8 cellular contexts compared by ENCODE assay signal in genomic region chr5:82174128-82174918, GRCh38.
A peak's percentile ranks its signal among the peaks of the same experiment; 100 is the strongest.
DNase-seq lines count a peak whose midpoint lies in the region; ATAC-seq and TF ChIP-seq lines count a peak whose summit lies in the region.

No MANE protein-coding gene starts in this region.

- WGBS in IMR-90 (ENCODE audit: extremely low coverage in 2 of 2, insufficient read length in 1 of 2), 2 experiments: 80% methylated on average over 1 of the region's 3 CpGs; no CpG with 5 or more reads in 1 of the 2 experiments
- WGBS in right cardiac atrium: 41% methylated on average over 3 of the region's 3 CpGs

- TF ChIP-seq RAD21 in IMR-90 (IDR thresholded peaks at IDR 0.05; ENCODE audit: low read length): no peak

- H2BK20ac ChIP-seq in IMR-90 (ENCODE audit: low read depth, low read length): no peak overlapping the region

- no peak overlapping the region for H2BK120ac ChIP-seq in IMR-90 (ENCODE audit: low read depth, low read length)

- H3K9me1 ChIP-seq in IMR-90 (ENCODE audit: insufficient read depth, low read length): 0 out of 2 replicates have a peak, but pooled peaks cover 2% of the 10 kb centered on the region

- no TSS peak for BruUV-seq in IMR-90 (replicated peaks; lab: Mats Ljungman, UMichigan)

- H2AK5ac ChIP-seq in IMR-90 (ENCODE audit: low read depth, low read length): no peak overlapping the region

- POLR2A ChIA-PET in IMR-90 (lab: Charles Lee; ENCODE audit: unreplicated experiment): no interaction called here

- no peak overlapping the region for H3K18ac ChIP-seq in IMR-90 (ENCODE audit: low read depth, low read length)

- H4K5ac ChIP-seq in IMR-90 (ENCODE audit: low read depth, low read length): no peak overlapping the region

- no peak overlapping the region for H4K8ac ChIP-seq in IMR-90 (ENCODE audit: low read depth in 2 of 2, low read length in 2 of 2)

- H3K79me1 ChIP-seq in IMR-90 (ENCODE audit: low read depth in 1 of 2, low read length in 2 of 2): no peaks in the 10 kb centered on the region

- H2AK9ac ChIP-seq in IMR-90 (replicated peaks; ENCODE audit: low read depth, low read length, poor library complexity): no peak overlapping the region

- H3K27me3 ChIP-seq in IMR-90 (ENCODE audit: control insufficient read depth, insufficient read depth, low read length): no peaks in the 10 kb centered on the region
- no peaks in the 10 kb centered on the region for H3K27me3 ChIP-seq in right cardiac atrium (ENCODE audit: control insufficient read depth, insufficient read depth)

- H3K9me3 ChIP-seq in IMR-90 (ENCODE audit: control insufficient read depth, insufficient read depth, low read length) (no peaks in the 10 kb centered on the region), right cardiac atrium (ENCODE audit: control insufficient read depth, low read length) (no peaks in the 10 kb centered on the region)

- no peaks in the 10 kb centered on the region for H3K36me3 Mint-ChIP-seq in activated naive CD4-positive, alpha-beta T cell treated with anti-CD3 and anti-CD28 coated beads, Interleukin-2, amount 50 U/mL, for 72 hours

- no peak overlapping the region for H3K4ac ChIP-seq in IMR-90 (ENCODE audit: low read depth, low read length)

- H3K27ac Mint-ChIP-seq in activated naive CD4-positive, alpha-beta T cell treated with anti-CD3 and anti-CD28 coated beads, Interleukin-2, amount 50 U/mL, for 72 hours: no peak overlapping the region

- DNase-seq in GM04503 (ENCODE audit: low read depth): peak; percentile 52
- DNase-seq in IMR-90: peak; percentile 85
- peak in 1 of 2 donors; percentile 73 for DNase-seq in activated naive CD4-positive, alpha-beta T cell treated with anti-CD3 and anti-CD28 coated beads, Interleukin-2, amount 50 U/mL, for 72 hours (ENCODE audit: low spot score in 2 of 2)
- DNase-seq in right cardiac atrium: peak; percentile 62 to 85 (median 75)
- peak; percentile 61 for DNase-seq in stimulated activated CD4-positive, alpha-beta T cell treated with anti-CD3 and anti-CD28 coated beads, Interleukin-12 subunit alpha, Interleukin-12 subunit beta, amount 100 ng/mL, for 4 hours
- DNase-seq in 8988T: no peak

- no peak overlapping the region for H3K23ac ChIP-seq in IMR-90 (ENCODE audit: low read depth, low read length)

- H3K9me3 Mint-ChIP-seq in activated naive CD4-positive, alpha-beta T cell treated with anti-CD3 and anti-CD28 coated beads, Interleukin-2, amount 50 U/mL, for 72 hours: no peaks in the 10 kb centered on the region

- ATAC-seq in GM21717 (IDR thresholded peaks at IDR 0.05; ENCODE audit: unreplicated experiment) (peak; percentile 100), IMR-90 (ENCODE audit: low read depth) (peak; percentile 80), SK-N-SH treated with all-trans-retinoic acid at 6 μM for 48 hours (peak; percentile 74), right cardiac atrium (peak; percentile 68 to 75)
- ATAC-seq in activated naive CD4-positive, alpha-beta T cell treated with anti-CD3 and anti-CD28 coated beads, Interleukin-2, amount 50 U/mL, for 72 hours: peak; percentile 76 to 96

- dilution Hi-C loops in IMR-90 (cut with HindIII; ENCODE audit: low sequenced_read_pairs, unreplicated experiment): no loop called here

- no peak overlapping the region for H4K91ac ChIP-seq in IMR-90 (ENCODE audit: insufficient read depth, low read depth, low read length)

- CTCF ChIA-PET in IMR-90 (lab: Yijun Ruan, JAX): interaction anchor here (0.6 to 1.9 kb wide), 2 partner anchors 52 to 385 kb away, joined by 5 to 6 read pairs; no protein-coding TSS in a partner anchor

- H3K14ac ChIP-seq in IMR-90 (replicated peaks; ENCODE audit: low read depth, low read length): no peak overlapping the region

- in situ Hi-C loops in IMR-90 (cut with MboI; ENCODE audit: low sequenced_read_pairs): loop anchor here (25.0 kb wide), 2 partner anchors 412 to 662 kb away; partner anchors contain the start of gene SSBP2

- H3K56ac ChIP-seq in IMR-90 (ENCODE audit: extremely low read depth, insufficient read depth, low read length): no peak overlapping the region

- H3K4me3 ChIP-seq in IMR-90 (ENCODE audit: insufficient read depth, low read depth, low read length): no peak overlapping the region
- H3K4me3 ChIP-seq in right cardiac atrium (ENCODE audit: low read length): no peak overlapping the region

- TF ChIP-seq CTCF in IMR-90 (conservative IDR thresholded peaks at IDR 0.05; ENCODE audit: low read depth, low read length): peak; percentile 44

- peak overlapping the region; percentile 8; the same call in 1 of the 2 replicates for H3K4me2 ChIP-seq in IMR-90 (ENCODE audit: low read depth, low read length)

- H4K20me1 ChIP-seq in IMR-90 (ENCODE audit: insufficient read depth, low read length): no peaks in the 10 kb centered on the region

- H3K36me3 ChIP-seq in IMR-90 (ENCODE audit: control insufficient read depth, insufficient read depth, low read length): no peaks in the 10 kb centered on the region

- H2AFZ ChIP-seq in IMR-90 (replicated peaks; ENCODE audit: low read length, poor library complexity): no peak overlapping the region

- no peak for TF ChIP-seq POLR2A in IMR-90 (IDR thresholded peaks at IDR 0.05; ENCODE audit: low read depth, low read length)

- H3K9ac ChIP-seq in IMR-90 (ENCODE audit: low read depth, low read length): no peak overlapping the region

- intact Hi-C loops in IMR-90 (cut with micrococcal nuclease): loop anchor here (1.0 kb wide), 1 partner anchor 51 kb away; no protein-coding TSS in a partner anchor
- intact Hi-C loops in right cardiac atrium (cut with DNase I): no loop called here

- H3K4me1 ChIP-seq in IMR-90 (ENCODE audit: control insufficient read depth, insufficient read depth, low read length) (peaks cover 2% of the 10 kb centered on the region; the same call in 1 of the 2 replicates), right cardiac atrium (ENCODE audit: control insufficient read depth, insufficient read depth, low read length) (no peaks in the 10 kb centered on the region)

- H3K27ac ChIP-seq in IMR-90 (ENCODE audit: insufficient read depth, low read length) (no peak overlapping the region), right cardiac atrium (ENCODE audit: low read length) (no peak overlapping the region)

- H2BK5ac ChIP-seq in IMR-90 (ENCODE audit: low read depth, low read length, poor library complexity, severe bottlenecking): no peak overlapping the region

- no peak overlapping the region for H2BK15ac ChIP-seq in IMR-90 (ENCODE audit: low read depth, low read length)

TF ChIP-seq in IMR-90, 13 proteins besides CTCF, POLR2A, EP300 and RAD21:
- peak; percentile 41 for TF ChIP-seq SMC3 (IDR thresholded peaks at IDR 0.05; ENCODE audit: low read depth, low read length)
- no peak for TF ChIP-seq USF2 (IDR thresholded peaks at IDR 0.05; ENCODE audit: low read depth, low read length)
- TF ChIP-seq ELK1 (IDR thresholded peaks at IDR 0.05; ENCODE audit: borderline replicate concordance, low read depth, low read length): no peak
- peak; percentile 55 for TF ChIP-seq CEBPB (IDR thresholded peaks at IDR 0.05; ENCODE audit: low read depth, low read length)
- no peak for TF ChIP-seq FOS (IDR thresholded peaks at IDR 0.05; ENCODE audit: low read depth, low read length)
- peak; percentile 48; the same call in 1 of the 2 replicates for TF ChIP-seq MAFK (IDR thresholded peaks at IDR 0.05; ENCODE audit: low read depth, low read length)
- TF ChIP-seq NFE2L2 (IDR thresholded peaks at IDR 0.05; ENCODE audit: low read depth, low read length): peak; percentile 84

TF ChIP-seq in SK-N-SH treated with all-trans-retinoic acid at 6 μM for 48 hours, 23 proteins besides CTCF, POLR2A, EP300 and RAD21:
- TF ChIP-seq CSDC2 (CRISPR knock-in tag; IDR thresholded peaks at IDR 0.05): no peak
- no peak for TF ChIP-seq SNAI2 (CRISPR knock-in tag; IDR thresholded peaks at IDR 0.05)
- TF ChIP-seq TOX (CRISPR knock-in tag; IDR thresholded peaks at IDR 0.05; ENCODE audit: borderline replicate concordance): no peak
- no peak for TF ChIP-seq ZNF8 (CRISPR knock-in tag; IDR thresholded peaks at IDR 0.05)
- TF ChIP-seq ZFP3 (CRISPR knock-in tag; IDR thresholded peaks at IDR 0.05): no peak
- no peak for TF ChIP-seq GLIS3 (CRISPR knock-in tag; IDR thresholded peaks at IDR 0.05)
- no peak for TF ChIP-seq PATZ1 (CRISPR knock-in tag; IDR thresholded peaks at IDR 0.05; ENCODE audit: borderline replicate concordance)
- no peak for TF ChIP-seq ZNF70 (CRISPR knock-in tag; IDR thresholded peaks at IDR 0.05)
- no peak for TF ChIP-seq CREB5 (CRISPR knock-in tag; IDR thresholded peaks at IDR 0.05; ENCODE audit: low read depth)
- TF ChIP-seq ESRRG (CRISPR knock-in tag; IDR thresholded peaks at IDR 0.05): no peak
TF ChIP-seq in SK-N-SH treated with all-trans-retinoic acid at 6 μM for 48 hours: peak in this region for 0.
